Comparison of ENCODE assay signal across 8 cellular contexts in the genomic region with DNA sequence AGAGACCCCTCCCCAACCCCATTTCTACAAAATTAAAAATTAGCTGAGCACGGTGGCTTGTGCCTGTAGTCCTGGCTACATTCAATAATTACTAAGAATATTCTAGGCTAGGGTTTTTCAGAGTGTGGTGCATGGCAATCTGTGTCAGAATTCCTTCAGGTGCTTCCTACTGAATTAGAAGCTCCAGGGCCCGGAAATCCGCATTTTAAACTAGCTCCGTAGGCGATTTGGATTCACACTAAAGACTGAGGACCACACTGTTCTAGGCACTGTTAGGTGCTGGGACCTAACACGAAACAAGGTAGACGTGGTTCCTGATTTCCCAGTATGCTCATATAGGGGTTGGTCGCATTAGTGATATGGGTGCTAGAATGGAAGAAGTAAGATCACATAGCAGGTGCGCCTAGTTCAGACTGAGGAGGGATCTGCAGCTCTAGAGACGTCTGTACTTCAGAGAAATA. TPM values are rescaled to one million over a fixed set of nuclear protein-coding genes. Genes with fewer than 3 reads are reported as not detected.
DNase-seq lines count a peak whose midpoint lies in the region; ATAC-seq and TF ChIP-seq lines count a peak whose summit lies in the region.

No MANE protein-coding gene starts in this region.

- H3K4me2 ChIP-seq in BLaER1 (peak overlapping the region; percentile 81), SU-DHL-6 (ENCODE audit: low read depth, low read length, poor library complexity, severe bottlenecking) (peak overlapping the region; percentile 79), smooth muscle cell (peak overlapping the region; percentile 81)

- H3K27me3 ChIP-seq in BLaER1, result no peaks in the 10 kb centered on the region
- no peaks in the 10 kb centered on the region for H3K27me3 ChIP-seq in SU-DHL-6 (ENCODE audit: low read length)
- no peaks in the 10 kb centered on the region for H3K27me3 ChIP-seq in gastroesophageal sphincter
- no peaks in the 10 kb centered on the region for H3K27me3 ChIP-seq in smooth muscle cell (ENCODE audit: low read depth)

- H3K9me2 ChIP-seq in SU-DHL-6 (replicated peaks; ENCODE audit: insufficient read depth, low read length), result no peaks in the 10 kb centered on the region

- H4K20me1 ChIP-seq in BLaER1 (no peaks in the 10 kb centered on the region), SU-DHL-6 (ENCODE audit: low read depth, low read length) (no peaks in the 10 kb centered on the region), smooth muscle cell (ENCODE audit: low read depth) (no peaks in the 10 kb centered on the region)

- H3K79me2 ChIP-seq in SU-DHL-6 (ENCODE audit: insufficient read depth, low read length) (no peaks in the 10 kb centered on the region), smooth muscle cell (ENCODE audit: low read depth) (no peaks in the 10 kb centered on the region)

- no peaks in the 10 kb centered on the region for H3F3A ChIP-seq in SU-DHL-6 (ENCODE audit: insufficient read depth)
- peaks cover 5% of the 10 kb centered on the region for H3F3A ChIP-seq in smooth muscle cell (ENCODE audit: low read depth)

- DNase-seq in smooth muscle cell (lab: John Stamatoyannopoulos, UW; ENCODE audit: unreplicated experiment), result no peak
- DNase-seq in stimulated activated CD4-positive, alpha-beta T cell treated with anti-CD3 and anti-CD28 coated beads, Interleukin-12 subunit alpha, Interleukin-12 subunit beta, amount 100 ng/mL, for 4 hours, result no peak
- DNase-seq in dermis blood vessel endothelial cell, result no peak

- H3K36me3 ChIP-seq in BLaER1 (peaks cover 31% of the 10 kb centered on the region), SU-DHL-6 (ENCODE audit: low read length) (no peaks in the 10 kb centered on the region), gastroesophageal sphincter (peaks cover 0 to 28% of the 10 kb centered on the region in 2 donors), smooth muscle cell (ENCODE audit: low read depth) (no peaks in the 10 kb centered on the region)

- peak overlapping the region; percentile 82 for H2AFZ ChIP-seq in SU-DHL-6 (ENCODE audit: low read depth, low read length, severe bottlenecking)
- peak overlapping the region; percentile 21 for H2AFZ ChIP-seq in smooth muscle cell (ENCODE audit: low read depth)

- ATAC-seq in GM21526 (IDR thresholded peaks at IDR 0.05; ENCODE audit: low FRiP score, unreplicated experiment) (peak; percentile 27), gastroesophageal sphincter (peak; percentile 38), GM21825 (IDR thresholded peaks at IDR 0.05; ENCODE audit: unreplicated experiment) (no peak)

- H3K27ac ChIP-seq in BLaER1 (peak overlapping the region; percentile 81), SU-DHL-6 (ENCODE audit: low read depth, low read length) (peak overlapping the region; percentile 48), gastroesophageal sphincter (peak overlapping the region; percentile 73 to 99 (median 93)), smooth muscle cell (ENCODE audit: low read depth) (peak overlapping the region; percentile 87)

- H3K4me3 ChIP-seq in BLaER1, result peak overlapping the region; percentile 66
- peak overlapping the region; percentile 60 for H3K4me3 ChIP-seq in SU-DHL-6 (ENCODE audit: insufficient read depth, low read length, poor library complexity, severe bottlenecking)
- peak overlapping the region; percentile 59 to 68 for H3K4me3 ChIP-seq in gastroesophageal sphincter
- peak overlapping the region; percentile 96 for H3K4me3 ChIP-seq in smooth muscle cell

- WGBS in gastroesophageal sphincter (ENCODE audit: low coverage in 1 of 2), 2 donors, result 6 to 10% methylated on average over 7 to 9 of the region's 10 CpGs
- 22% methylated on average over 10 of the region's 10 CpGs for WGBS in smooth muscle cell (ENCODE audit: low lambda C conversion rate)

- no peak for TF ChIP-seq EP300 in gastroesophageal sphincter (IDR thresholded peaks at IDR 0.05)

- H3K9ac ChIP-seq in BLaER1 (peak overlapping the region; percentile 78), SU-DHL-6 (ENCODE audit: low read length) (peak overlapping the region; percentile 68), smooth muscle cell (ENCODE audit: low read depth) (peak overlapping the region; percentile 80)

- no peak for TF ChIP-seq POLR2A in gastroesophageal sphincter (IDR thresholded peaks at IDR 0.05)

- H3K9me3 ChIP-seq in BLaER1, result no peaks in the 10 kb centered on the region
- no peaks in the 10 kb centered on the region for H3K9me3 ChIP-seq in SU-DHL-6 (ENCODE audit: insufficient read depth, low read length)
- no peaks in the 10 kb centered on the region for H3K9me3 ChIP-seq in gastroesophageal sphincter
- H3K9me3 ChIP-seq in smooth muscle cell (replicated peaks; ENCODE audit: low read depth), result no peaks in the 10 kb centered on the region

- H3K4me1 ChIP-seq in BLaER1, result peaks cover 40% of the 10 kb centered on the region
- H3K4me1 ChIP-seq in gastroesophageal sphincter, result peaks cover 0 to 29% (median 9%) of the 10 kb centered on the region in 3 donors
- no peaks in the 10 kb centered on the region for H3K4me1 ChIP-seq in smooth muscle cell (ENCODE audit: low read depth)

- TF ChIP-seq CTCF in SU-DHL-6 (IDR thresholded peaks at IDR 0.05; ENCODE audit: insufficient read depth, low read length, poor library complexity, severe bottlenecking), result no peak
- no peak for TF ChIP-seq CTCF in gastroesophageal sphincter (IDR thresholded peaks at IDR 0.05)
- no peak for TF ChIP-seq CTCF in smooth muscle cell (IDR thresholded peaks at IDR 0.05; ENCODE audit: borderline replicate concordance, insufficient read depth, poor library complexity, severe bottlenecking)

RNA-seq across cellular contexts. Expression of a gene that starts 0.6 kb away (rescaled TPM):
- total RNA-seq in gastroesophageal sphincter, result 10 to 100 TPM; 34.7 to 44.5 (median 37.6) TPM
- 19.1 and 29.7 TPM in 2 replicates for total RNA-seq in smooth muscle cell
- 48.3 and 56.3 TPM in 2 replicates for polyA plus RNA-seq in smooth muscle cell
- total RNA-seq in dermis blood vessel endothelial cell, result 16.7 and 22.5 TPM in 2 replicates

RNA-seq across cellular contexts. Expression of a gene that starts 12.7 kb away (rescaled TPM):
- total RNA-seq in gastroesophageal sphincter (10 to 100 TPM; 11.4 to 19.6 (median 16.8) TPM), smooth muscle cell (18.2 and 29.0 TPM in 2 replicates), dermis blood vessel endothelial cell (31.8 and 52.4 TPM in 2 replicates)
- 41.3 and 50.3 TPM in 2 replicates for polyA plus RNA-seq in smooth muscle cell

RNA-seq across cellular contexts. Expression of a gene that starts 23.4 kb away (rescaled TPM):
- total RNA-seq in gastroesophageal sphincter, result 10 to 100 TPM; 39.8 to 82.6 (median 47.0) TPM
- 44.1 and 58.1 TPM in 2 replicates for total RNA-seq in smooth muscle cell
- 61.6 and 62.6 TPM in 2 replicates for polyA plus RNA-seq in smooth muscle cell
- total RNA-seq in dermis blood vessel endothelial cell, result 46.5 and 75.4 TPM in 2 replicates

RNA-seq across cellular contexts. Expression of a gene that starts 23.6 kb away (rescaled TPM):
- total RNA-seq in gastroesophageal sphincter (10 to 100 TPM; 24.3 to 48.4 (median 25.1) TPM), smooth muscle cell (35.1 and 52.6 TPM in 2 replicates), dermis blood vessel endothelial cell (17.7 and 29.6 TPM in 2 replicates)
- 31.7 and 60.5 TPM in 2 replicates for polyA plus RNA-seq in smooth muscle cell

RNA-seq across cellular contexts. Expression of a gene that starts 27.9 kb away (rescaled TPM):
- total RNA-seq in gastroesophageal sphincter (10 to 100 TPM; 49.8 to 63.7 (median 57.6) TPM), smooth muscle cell (48.7 and 49.8 TPM in 2 replicates), dermis blood vessel endothelial cell (64.1 and 75.4 TPM in 2 replicates)
- 57.2 and 66.6 TPM in 2 replicates for polyA plus RNA-seq in smooth muscle cell
